Comparison of ENCODE assay signal across 7 cellular contexts in genomic region chr9:100352201-100352726, GRCh38. TPM values are rescaled to one million over a fixed set of nuclear protein-coding genes. Genes with fewer than 3 reads are reported as not detected.
DNase-seq lines count a peak whose midpoint lies in the region; ATAC-seq, FAIRE-seq and TF ChIP-seq lines count a peak whose summit lies in the region.

No MANE protein-coding gene starts in this region.

- ATAC-seq in activated T-cell treated with anti-CD3 and anti-CD28 coated beads, Interleukin-2, amount 50 U/mL, for 4 hours, result peak; percentile 44 to 62

- H3K9me3 ChIP-seq in tibial nerve, result no peaks in the 10 kb centered on the region

- H3K36me3 Mint-ChIP-seq in activated T-cell treated with anti-CD3 and anti-CD28 coated beads, Interleukin-2, amount 50 U/mL, for 4 hours (ENCODE audit: insufficient read depth), result peaks cover 2% of the 10 kb centered on the region
- H3K36me3 Mint-ChIP-seq in nephron progenitor cell (ENCODE audit: low read depth), result peaks cover 59% of the 10 kb centered on the region

- TF ChIP-seq POLR2A in GM12892 (IDR thresholded peaks at IDR 0.05; ENCODE audit: low read depth, low read length), result no peak
- no peak for TF ChIP-seq POLR2A in tibial nerve (IDR thresholded peaks at IDR 0.05)

- WGBS in tibial nerve, 2 donors, result 0% methylated on average over 13 to 20 of the region's 43 CpGs

- TF ChIP-seq EP300 in tibial nerve (IDR thresholded peaks at IDR 0.05), result no peak

- no peaks in the 10 kb centered on the region for H3K27me3 ChIP-seq in tibial nerve

- H3K36me3 ChIP-seq in tibial nerve, result no peaks in the 10 kb centered on the region

- peak overlapping the region; percentile 92 for H3K27ac Mint-ChIP-seq in nephron progenitor cell

- FAIRE-seq in GM12892 (lab: Jason Lieb, UNC), result peak; percentile 36

- TF ChIP-seq CTCF in nephron progenitor cell (IDR thresholded peaks at IDR 0.05) (no peak), tibial nerve (IDR thresholded peaks at IDR 0.05) (no peak)

- peak; percentile 30 for DNase-seq in GM12892 (ENCODE audit: insufficient read length)
- DNase-seq in HCEC 1CT, result peak; percentile 31
- DNase-seq in M059J (ENCODE audit: low read depth), result peak; percentile 42
- no peak for DNase-seq in activated T-cell treated with anti-CD3 and anti-CD28 coated beads, Interleukin-2, amount 50 U/mL, for 4 hours
- peak; percentile 16 for DNase-seq in fibroblast of peridontal ligament (ENCODE audit: extremely low read depth)
- no peak for DNase-seq in nephron progenitor cell
- peak in 1 of 2 donors; percentile 15 for DNase-seq in tibial nerve (ENCODE audit: low spot score in 2 of 2)

- H3K4me1 Mint-ChIP-seq in activated T-cell treated with anti-CD3 and anti-CD28 coated beads, Interleukin-2, amount 50 U/mL, for 4 hours (ENCODE audit: low read depth), result peaks cover 47% of the 10 kb centered on the region
- H3K4me1 Mint-ChIP-seq in nephron progenitor cell, result peaks cover 50% of the 10 kb centered on the region

- H3K27ac ChIP-seq in tibial nerve, result peak overlapping the region; percentile 32 to 89 (median 86)

- H3K4me3 ChIP-seq in tibial nerve, result peak overlapping the region; percentile 63 to 93 (median 76)

- H3K27me3 Mint-ChIP-seq in activated T-cell treated with anti-CD3 and anti-CD28 coated beads, Interleukin-2, amount 50 U/mL, for 4 hours (ENCODE audit: low read depth), result no peaks in the 10 kb centered on the region
- H3K27me3 Mint-ChIP-seq in nephron progenitor cell (ENCODE audit: low read depth, poor library complexity), result peaks cover 3% of the 10 kb centered on the region

- peaks cover 5% of the 10 kb centered on the region for H3K9me3 Mint-ChIP-seq in activated T-cell treated with anti-CD3 and anti-CD28 coated beads, Interleukin-2, amount 50 U/mL, for 4 hours
- peaks cover 31% of the 10 kb centered on the region for H3K9me3 Mint-ChIP-seq in nephron progenitor cell

- H3K4me3 Mint-ChIP-seq in activated T-cell treated with anti-CD3 and anti-CD28 coated beads, Interleukin-2, amount 50 U/mL, for 4 hours, result peak overlapping the region; percentile 91
- H3K4me3 Mint-ChIP-seq in nephron progenitor cell, result peak overlapping the region; percentile 94

- peaks cover 0 to 33% (median 8%) of the 10 kb centered on the region in 4 donors for H3K4me1 ChIP-seq in tibial nerve

RNA-seq across cellular contexts. Expression of gene TEX10, which starts 0.5 kb away (rescaled TPM):
- 22.7 TPM for polyA plus RNA-seq in GM12892 (2012; ENCODE audit: missing spikeins)
- total RNA-seq in M059J (2014; rRNA removed; shearing (Covaris generic)), result 28.6 and 35.2 TPM in 2 replicates
- 10 to 100 TPM; 26.8 to 30.2 (median 29.1) TPM for total RNA-seq in activated T-cell treated with anti-CD3 and anti-CD28 coated beads, Interleukin-2, amount 50 U/mL, for 4 hours
- total RNA-seq in tibial nerve, result 10 to 100 TPM; 11.8 to 16.7 (median 14.8) TPM

Comparison
In these comparisons a context has a peak if more than half of its experiments do, and no peak if none do; other contexts are left out.
1. DNase-seq: peak in GM12892 (single experiment), HCEC 1CT (single experiment), M059J (single experiment) and fibroblast of peridontal ligament (single experiment); none in activated T-cell treated with anti-CD3 and anti-CD28 coated beads, Interleukin-2, amount 50 U/mL, for 4 hours (single experiment) and nephron progenitor cell (single experiment).